Comparison of ENCODE assay signal across 11 cellular contexts in the genomic region with DNA sequence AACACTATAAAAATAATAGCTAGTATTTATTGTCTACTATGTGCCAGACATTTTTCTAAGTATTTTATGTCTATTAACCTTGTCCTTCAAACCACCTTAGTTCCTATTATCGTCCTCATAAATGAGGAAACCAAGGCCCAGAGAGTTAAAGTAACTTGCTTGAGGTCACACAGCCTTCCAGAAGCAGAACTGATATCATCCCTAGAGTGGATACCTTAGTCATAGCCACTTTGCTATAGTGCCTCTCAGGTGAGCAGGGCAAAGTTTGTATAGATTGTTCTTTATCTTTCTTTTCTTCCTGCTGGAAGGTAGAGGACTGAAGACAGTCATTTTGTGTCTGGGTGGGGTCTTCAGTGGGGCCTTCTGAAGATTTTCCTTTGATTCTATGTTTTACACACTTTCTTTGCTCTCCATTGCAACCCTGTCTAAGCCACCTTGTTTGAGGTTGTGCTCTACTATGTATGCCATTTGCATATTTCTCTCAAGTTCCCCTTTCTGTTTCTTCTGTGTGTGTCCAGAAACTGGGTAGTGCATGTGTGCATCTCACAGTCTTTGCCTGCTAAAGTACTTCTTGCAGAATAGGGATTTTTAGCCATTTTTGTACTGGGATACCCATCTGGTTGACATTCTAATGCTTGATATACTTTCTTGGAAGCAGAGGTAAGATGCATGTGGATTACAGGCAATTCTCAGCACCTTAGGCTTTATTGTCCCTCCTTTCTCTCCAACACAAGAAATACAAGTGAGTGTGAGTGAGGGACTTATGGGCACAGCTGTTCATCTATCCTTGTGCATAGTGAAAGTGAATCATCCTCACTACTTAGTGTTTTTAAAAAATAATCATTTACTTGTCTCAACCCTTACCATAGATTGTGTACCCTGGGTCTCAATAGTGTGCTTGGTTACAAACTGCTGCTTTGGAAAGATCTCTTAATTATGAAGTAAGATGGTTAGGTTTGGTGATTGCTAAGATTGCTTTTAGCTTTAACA.
DNase-seq lines count a peak whose midpoint lies in the region; ATAC-seq, FAIRE-seq and TF ChIP-seq lines count a peak whose summit lies in the region.
"Had no signal": no experiment of that assay in that cellular context is flagged by ENCODE, and none has a peak within 500 bp of the region (broad histone marks: within the 10 kb centered on the region; RNA-seq: fewer than 3 reads in every experiment).

No MANE protein-coding gene starts in this region.

- H3K4me3 ChIP-seq in A673 (ENCODE audit: low read depth, low read length, poor library complexity, severe bottlenecking), result no peak overlapping the region

- no peaks in the 10 kb centered on the region for H3K36me3 ChIP-seq in A673 (ENCODE audit: insufficient read depth, low read length, poor library complexity, severe bottlenecking)

- H3K27ac Mint-ChIP-seq in endothelial cell (ENCODE audit: unreplicated experiment), result no peak overlapping the region
- H3K27ac Mint-ChIP-seq: nephron had no signal

- no TSS peak for BruUV-seq in A673 (replicated peaks; lab: Mats Ljungman, UMichigan)

- CTCF ChIA-PET in A673 (lab: Charles Lee), result no interaction called here

- no peaks in the 10 kb centered on the region for H3K4me1 Mint-ChIP-seq in endothelial cell (ENCODE audit: unreplicated experiment)
- H3K4me1 Mint-ChIP-seq: nephron had no signal

- H3K9me3 Mint-ChIP-seq in endothelial cell (ENCODE audit: unreplicated experiment), result peaks cover 6% of the 10 kb centered on the region

- ATAC-seq in GM19324 (IDR thresholded peaks at IDR 0.05; ENCODE audit: low FRiP score, unreplicated experiment) (peak; percentile 100), HG02798 (IDR thresholded peaks at IDR 0.05; ENCODE audit: poor library complexity, unreplicated experiment) (peak; percentile 100), HG03565 (IDR thresholded peaks at IDR 0.05; ENCODE audit: unreplicated experiment) (peak; percentile 100)

- FAIRE-seq in H54 (lab: Jason Lieb, UNC), result no peak
- FAIRE-seq: A204.1 had no signal

- no peak for TF ChIP-seq CTCF in A673 (conservative IDR thresholded peaks at IDR 0.05; ENCODE audit: low read depth, low read length)
- no peak for TF ChIP-seq CTCF in endothelial cell (IDR thresholded peaks at IDR 0.05; ENCODE audit: unreplicated experiment)

- H3K27me3 Mint-ChIP-seq in endothelial cell (ENCODE audit: unreplicated experiment), result no peaks in the 10 kb centered on the region

- intact Hi-C loops in A673 (cut with micrococcal nuclease; ENCODE audit: unreplicated experiment), result no loop called here

- DNase-seq in AML-193 (lab: John Stamatoyannopoulos, UW) (peak; percentile 16 to 30), H54 (ENCODE audit: insufficient read length, low spot score) (no peak), NCI-H748 treated with DMSO at 0.1 percent for 48 hours (lab: John Stamatoyannopoulos, UW) (no peak), A673 (ENCODE audit: low spot score) (no peak), endothelial cell (ENCODE audit: low spot score) (no peak)
- DNase-seq: NCI-H446 had no signal

- H3K4me1 ChIP-seq in A673 (ENCODE audit: insufficient read depth, low read length, poor library complexity, severe bottlenecking), result no peaks in the 10 kb centered on the region

- POLR2A ChIA-PET in A673 (lab: Charles Lee; ENCODE audit: low non-redundant PET), result no interaction called here

- H3K36me3 Mint-ChIP-seq in endothelial cell (ENCODE audit: low read depth, unreplicated experiment), result no peaks in the 10 kb centered on the region

- H3K4me3 Mint-ChIP-seq in endothelial cell (ENCODE audit: unreplicated experiment), result no peak overlapping the region
- H3K4me3 Mint-ChIP-seq: nephron had no signal

- H3K27ac ChIP-seq in A673 (ENCODE audit: low read depth, low read length, poor library complexity, severe bottlenecking), result no peak overlapping the region

- TF ChIP-seq POLR2A in H54 (IDR thresholded peaks at IDR 0.05; ENCODE audit: low read depth, low read length), result no peak

- peaks cover 11% of the 10 kb centered on the region for H3K9me3 ChIP-seq in A673 (ENCODE audit: low read depth, low read length, poor library complexity, severe bottlenecking)

- H3K27me3 ChIP-seq in A673 (replicated peaks; ENCODE audit: insufficient read depth, low read depth, low read length, poor library complexity), result no peaks in the 10 kb centered on the region

Comparison
In these comparisons a context has a peak if more than half of its experiments do, and no peak if none do; other contexts are left out.
1. DNase-seq: peak in AML-193 (2 of 2); none in H54 (single experiment), NCI-H748 treated with DMSO at 0.1 percent for 48 hours (single experiment), A673 (single experiment) and endothelial cell (single experiment).
2. Peak in every context shown above with its lines, with median percentiles within 50 percentile points of each other: ATAC-seq.